ENCODE assay signal across 27 cellular contexts in the genomic region with DNA sequence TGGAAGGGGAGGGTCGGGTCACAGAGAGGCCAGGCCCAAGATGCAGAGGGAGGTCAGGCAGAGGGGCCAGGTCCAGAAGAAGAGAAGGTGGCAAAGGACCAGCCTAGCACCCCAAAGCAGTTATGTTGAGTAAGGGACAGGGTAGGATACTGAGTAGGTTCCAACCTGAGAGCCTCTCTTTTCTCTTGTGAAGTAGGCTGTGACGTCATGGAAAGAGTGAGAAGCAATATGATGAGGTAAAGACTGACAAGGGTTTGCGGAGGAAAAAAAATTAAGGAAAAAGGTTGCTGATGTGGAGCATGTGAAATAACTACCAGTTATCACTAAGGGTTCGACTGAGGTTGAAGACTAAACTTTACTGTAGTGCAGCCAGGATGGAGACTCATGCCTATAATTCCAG. TPM values are rescaled to one million over a fixed set of nuclear protein-coding genes. Genes with fewer than 3 reads are reported as not detected.
A peak's percentile ranks its signal among the peaks of the same experiment; 100 is the strongest.
DNase-seq lines count a peak whose midpoint lies in the region; ATAC-seq, FAIRE-seq and TF ChIP-seq lines count a peak whose summit lies in the region.
"Had no signal": no experiment of that assay in that cellular context is flagged by ENCODE, and none has a peak within 500 bp of the region (broad histone marks: within the 10 kb centered on the region; RNA-seq: fewer than 3 reads in every experiment).

No MANE protein-coding gene starts in this region.

- no peaks in the 10 kb centered on the region for H3K9me3 Mint-ChIP-seq in CD4-positive, CD25-positive, alpha-beta regulatory T cell
- no peaks in the 10 kb centered on the region for H3K9me3 Mint-ChIP-seq in HFFc6
- H3K9me3 Mint-ChIP-seq: CD8-positive, alpha-beta memory T cell had no signal

- WGBS in K562 (ENCODE audit: insufficient coverage, low coverage, missing lambda C conversion rate), result 44% methylated on average over 4 of the region's 4 CpGs
- 74 to 79% (median 75%) methylated on average over 4 of the region's 4 CpGs for WGBS in ovary, 3 donors

- BruUV-seq in K562 (replicated peaks; lab: Mats Ljungman, UMichigan), result no TSS peak

- no peak overlapping the region for H3K27ac Mint-ChIP-seq in CD4-positive, CD25-positive, alpha-beta regulatory T cell
- no peak overlapping the region for H3K27ac Mint-ChIP-seq in HFFc6
- H3K27ac Mint-ChIP-seq: CD4-positive, alpha-beta memory T cell; CD8-positive, alpha-beta memory T cell had no signal

- no peak for ATAC-seq in CD4-positive, CD25-positive, alpha-beta regulatory T cell (ENCODE audit: low read depth in 2 of 2)
- no peak for ATAC-seq in K562
- ATAC-seq: GM12878 had no signal

- no peaks in the 10 kb centered on the region for H3K9me1 ChIP-seq in K562 (ENCODE audit: control insufficient read depth, insufficient read depth, low read length)

- no peak overlapping the region for H3K4me3 Mint-ChIP-seq in CD4-positive, CD25-positive, alpha-beta regulatory T cell
- H3K4me3 Mint-ChIP-seq in HFFc6, result no peak overlapping the region
- H3K4me3 Mint-ChIP-seq: CD4-positive, alpha-beta memory T cell; CD8-positive, alpha-beta memory T cell had no signal

- no peak for TF ChIP-seq RAD21 in K562 (CRISPR knock-in tag; conservative IDR thresholded peaks at IDR 0.05 in 1 of 2, IDR thresholded peaks at IDR 0.05 in 1 of 2)

- TF ChIP-seq CTCF in K562 (IDR thresholded peaks at IDR 0.05 in 2 of 3, conservative IDR thresholded peaks at IDR 0.05 in 1 of 3; ENCODE audit: insufficient read depth in 2 of 3, low read depth in 1 of 3, low read length in 3 of 3), result no peak
- TF ChIP-seq CTCF in HFFc6 (IDR thresholded peaks at IDR 0.05), result no peak
- no peak for TF ChIP-seq CTCF in ovary (IDR thresholded peaks at IDR 0.05)

- H3K27ac ChIP-seq in BLaER1 (no peak overlapping the region), K562 (ENCODE audit: extremely low read depth, low read depth, low read length) (no peak overlapping the region), ovary (no peak overlapping the region)
- H3K27ac ChIP-seq in CD4-positive, CD25-positive, alpha-beta regulatory T cell (ENCODE audit: insufficient read depth, low read length, poor library complexity, severe bottlenecking), result peak overlapping the region; percentile 2
- H3K27ac ChIP-seq: BLaER1 treated with 17β-estradiol and CSF1 and Interleukin-3, amounts not matched to agents 10 nM and 100 nM; C4-2B had no signal

- H3K4me2 ChIP-seq in BLaER1 (0 out of 2 replicates have a peak overlapping the region, but pooled peaks have one; percentile 85), K562 (ENCODE audit: insufficient read depth, low read length) (no peak overlapping the region)

- peak overlapping the region; percentile 14; the same call in 1 of the 2 replicates for H2AFZ ChIP-seq in K562 (ENCODE audit: low read depth, low read length)

- intact Hi-C loops in K562 (cut with micrococcal nuclease) (no loop called here), ovary (cut with DNase I) (no loop called here)

- no peaks in the 10 kb centered on the region for H3K27me3 Mint-ChIP-seq in CD4-positive, CD25-positive, alpha-beta regulatory T cell
- peaks cover 16% of the 10 kb centered on the region for H3K27me3 Mint-ChIP-seq in HFFc6 (ENCODE audit: insufficient read depth)
- H3K27me3 Mint-ChIP-seq: CD4-positive, alpha-beta memory T cell; CD8-positive, alpha-beta memory T cell had no signal

- H3K36me3 Mint-ChIP-seq in CD4-positive, CD25-positive, alpha-beta regulatory T cell, result peaks cover 14% of the 10 kb centered on the region
- H3K36me3 Mint-ChIP-seq in HFFc6 (ENCODE audit: low read depth), result no peaks in the 10 kb centered on the region

- H4K20me1 ChIP-seq in BLaER1, result no peaks in the 10 kb centered on the region
- H4K20me1 ChIP-seq in K562 (replicated peaks; ENCODE audit: control insufficient read depth, insufficient read depth, low read length), result no peaks in the 10 kb centered on the region
- H4K20me1 ChIP-seq: BLaER1 treated with 17β-estradiol and CSF1 and Interleukin-3, amounts not matched to agents 10 nM and 100 nM had no signal

- TF ChIP-seq EP300 in K562 (IDR thresholded peaks at IDR 0.05; ENCODE audit: low read length) (no peak), ovary (IDR thresholded peaks at IDR 0.05) (no peak)

- POLR2A ChIA-PET in K562 (lab: Yijun Ruan, JAX), result interaction anchor here (0.7 to 2.7 kb wide), 3 partner anchors 9 to 34 kb away, joined by 3 to 14 read pairs (median 4); no protein-coding TSS in a partner anchor

- no peaks in the 10 kb centered on the region for H3K79me2 ChIP-seq in K562 (ENCODE audit: control insufficient read depth, insufficient read depth, low read length)

- no peak overlapping the region for H3K9ac ChIP-seq in BLaER1
- H3K9ac ChIP-seq in K562 (ENCODE audit: insufficient read depth in 1 of 2, low read depth in 2 of 2, low read length in 2 of 2), result no peak overlapping the region
- H3K9ac ChIP-seq: BLaER1 treated with 17β-estradiol and CSF1 and Interleukin-3, amounts not matched to agents 10 nM and 100 nM had no signal

- no peak for DNase-seq in CD4-positive, CD25-positive, alpha-beta regulatory T cell
- DNase-seq in K562 (ENCODE audit: extremely low read depth in 1 of 4, low spot score in 3 of 4) (no peak), HFFc6 (no peak), ovary (no peak)
- DNase-seq: 8988T; ACHN; BE2C; CD4-positive, alpha-beta memory T cell; CD8-positive, alpha-beta memory T cell; COR-L47; DMS 273 treated with DMSO at 0.1 percent for 48 hours; DMS153; DMS53; DMS79; DND-41; EL; GDM1 had no signal

- no peak for FAIRE-seq in K562 (lab: Jason Lieb, UNC)
- FAIRE-seq: A204.1, GM12878, GM12892, GM18507 had no signal

- H3K36me3 ChIP-seq in BLaER1 (no peaks in the 10 kb centered on the region), K562 (ENCODE audit: control insufficient read depth, insufficient read depth, low read length) (no peaks in the 10 kb centered on the region), ovary (no peaks in the 10 kb centered on the region)
- H3K36me3 ChIP-seq in CD4-positive, CD25-positive, alpha-beta regulatory T cell (ENCODE audit: control insufficient read depth, insufficient read depth, low read length), result peaks cover 66% of the 10 kb centered on the region
- H3K36me3 ChIP-seq: BE2C; BLaER1 treated with 17β-estradiol and CSF1 and Interleukin-3, amounts not matched to agents 10 nM and 100 nM had no signal

- H3K4me1 Mint-ChIP-seq in CD4-positive, CD25-positive, alpha-beta regulatory T cell, result peaks cover 17 to 48% (median 36%) of the 10 kb centered on the region in 4 donors
- no peaks in the 10 kb centered on the region for H3K4me1 Mint-ChIP-seq in HFFc6 (ENCODE audit: low read depth)

- CTCF ChIA-PET in K562 (lab: Yijun Ruan, JAX; ENCODE audit: low intra/inter-chr PET ratio), result no interaction called here

- H3K9me3 ChIP-seq in BLaER1 (no peaks in the 10 kb centered on the region; the same call in 1 of the 2 replicates), K562 (replicated peaks; ENCODE audit: control insufficient read depth, insufficient read depth, low read depth, low read length) (no peaks in the 10 kb centered on the region), ovary (no peaks in the 10 kb centered on the region)
- H3K9me3 ChIP-seq in CD4-positive, CD25-positive, alpha-beta regulatory T cell (ENCODE audit: control insufficient read depth in 2 of 2, low read length in 2 of 2), result no peaks in the 10 kb centered on the region
- H3K9me3 ChIP-seq: BE2C had no signal

- H3K27me3 ChIP-seq in BLaER1 (no peaks in the 10 kb centered on the region), K562 (ENCODE audit: control insufficient read depth in 2 of 2, insufficient read depth in 2 of 2, low read length in 2 of 2) (no peaks in the 10 kb centered on the region), ovary (no peaks in the 10 kb centered on the region)
- no peaks in the 10 kb centered on the region for H3K27me3 ChIP-seq in CD4-positive, CD25-positive, alpha-beta regulatory T cell (ENCODE audit: control insufficient read depth, insufficient read depth, low read length)

- H3K4me3 ChIP-seq in BLaER1 (no peak overlapping the region), K562 (no peak overlapping the region), ovary (no peak overlapping the region)
- H3K4me3 ChIP-seq in CD4-positive, CD25-positive, alpha-beta regulatory T cell (ENCODE audit: low read depth, low read length), result no peak overlapping the region
- H3K4me3 ChIP-seq: BLaER1 treated with 17β-estradiol and CSF1 and Interleukin-3, amounts not matched to agents 10 nM and 100 nM; GM12878 had no signal

- peaks cover 37% of the 10 kb centered on the region for H3K4me1 ChIP-seq in BLaER1
- H3K4me1 ChIP-seq in CD4-positive, CD25-positive, alpha-beta regulatory T cell (ENCODE audit: control insufficient read depth, insufficient read depth, low read length, poor library complexity, severe bottlenecking), result peaks cover 35% of the 10 kb centered on the region
- peaks cover 0 to 12% of the 10 kb centered on the region in 2 experiments; a peak in 3 of 5 replicates for H3K4me1 ChIP-seq in K562 (replicated peaks in 1 of 2; ENCODE audit: control insufficient read depth in 2 of 2, insufficient read depth in 2 of 2, low read length in 2 of 2)
- no peaks in the 10 kb centered on the region for H3K4me1 ChIP-seq in ovary (ENCODE audit: insufficient read depth)
- H3K4me1 ChIP-seq: BE2C had no signal

- TF ChIP-seq POLR2A in K562 (conservative IDR thresholded peaks at IDR 0.05) (no peak), ovary (IDR thresholded peaks at IDR 0.05) (no peak)

- in situ Hi-C loops in K562 (cut with MboI), result no loop called here

RNA-seq across cellular contexts. Expression of a gene that starts 53.1 kb away (rescaled TPM):
- total RNA-seq in CD4-positive, CD25-positive, alpha-beta regulatory T cell, result 196 TPM
- 100 to 1,000 TPM; 348 to 554 (median 391) TPM for polyA plus RNA-seq in CD4-positive, CD25-positive, alpha-beta regulatory T cell
- not detected in 2 replicates for total RNA-seq in K562 (2011; cell fraction: chromatin; rRNA removed; ENCODE audit: low replicate concordance)
- total RNA-seq in K562 (2011; cell fraction: nucleolus; rRNA removed), result not detected in 2 replicates
- total RNA-seq in K562 (2011; cell fraction: nucleoplasm; rRNA removed), result not detected in 2 replicates
- total RNA-seq in K562 (2014; rRNA removed) (not detected in 2 replicates), K562 (2014; rRNA removed; fragmentation: Illumina TruSeq; extraction: Trizol) (not detected in 2 replicates), K562 (2015; rRNA removed; fragmentation: Illumina TruSeq; extraction: Trizol) (0.22 TPM in 1 of 2 replicates, not detected in the other), K562 (2021) (not detected in 2 replicates), ovary (1 to 10 TPM in 5 of 7 donors, under 1 TPM in 1, not detected in 1; 0.30 to 6.0 (median 2.4) TPM)
- polyA plus RNA-seq in K562 (2011; rRNA removed) (not detected in 2 replicates), K562 (2014; fragmentation: Illumina TruSeq; extraction: Trizol) (0.10 TPM in 1 of 2 replicates, not detected in the other), K562 (2014; fragmentation: Nextera tagmentation; extraction: Ambion mirVana) (under 1 TPM; 0.06 to 0.07 TPM), K562 (2014; rRNA removed) (0.80 TPM in 1 of 2 replicates, not detected in the other), ovary (1 to 10 TPM in 1 of 2 donors, under 1 TPM in 1; 0.70 to 4.8 TPM)
- not detected in 2 replicates for polyA plus RNA-seq in K562 (2011; cell fraction: cytosol; rRNA removed)
- not detected in 2 replicates for polyA plus RNA-seq in K562 (2011; cell fraction: nucleus; rRNA removed)
- 0.08 and 0.09 TPM in 2 replicates for polyA plus RNA-seq in K562 (2012)
- polyA minus RNA-seq in K562 (2011; rRNA and poly(A)+ RNA removed), result not detected in 2 replicates
- not detected in 2 replicates for polyA minus RNA-seq in K562 (2011; cell fraction: cytosol; rRNA and poly(A)+ RNA removed)
- polyA minus RNA-seq in K562 (2011; cell fraction: nucleus; rRNA and poly(A)+ RNA removed), result not detected in 2 replicates
- not detected for total RNA-seq in HFFc6 (2021; fragmentation: NEBNext Ultra II Directional; extraction: Animal tissue kit (Norgen Biotek cat#: 25700))
- total RNA-seq: A673, G401 had no signal
- polyA plus RNA-seq: AG04450 had no signal

Comparison
In these comparisons a context has a peak if more than half of its experiments do, and no peak if none do; other contexts are left out.
1. RNA of a gene that starts 53.1 kb away (total RNA-seq): 196 TPM in CD4-positive, CD25-positive, alpha-beta regulatory T cell (single experiment); 0.30 to 6.0 TPM in ovary, 0.22 TPM in K562 and not detected in HFFc6; every median in the first group is over 10 times any median in the second.